ENCODE assay signal across 8 cellular contexts in the genomic region with DNA sequence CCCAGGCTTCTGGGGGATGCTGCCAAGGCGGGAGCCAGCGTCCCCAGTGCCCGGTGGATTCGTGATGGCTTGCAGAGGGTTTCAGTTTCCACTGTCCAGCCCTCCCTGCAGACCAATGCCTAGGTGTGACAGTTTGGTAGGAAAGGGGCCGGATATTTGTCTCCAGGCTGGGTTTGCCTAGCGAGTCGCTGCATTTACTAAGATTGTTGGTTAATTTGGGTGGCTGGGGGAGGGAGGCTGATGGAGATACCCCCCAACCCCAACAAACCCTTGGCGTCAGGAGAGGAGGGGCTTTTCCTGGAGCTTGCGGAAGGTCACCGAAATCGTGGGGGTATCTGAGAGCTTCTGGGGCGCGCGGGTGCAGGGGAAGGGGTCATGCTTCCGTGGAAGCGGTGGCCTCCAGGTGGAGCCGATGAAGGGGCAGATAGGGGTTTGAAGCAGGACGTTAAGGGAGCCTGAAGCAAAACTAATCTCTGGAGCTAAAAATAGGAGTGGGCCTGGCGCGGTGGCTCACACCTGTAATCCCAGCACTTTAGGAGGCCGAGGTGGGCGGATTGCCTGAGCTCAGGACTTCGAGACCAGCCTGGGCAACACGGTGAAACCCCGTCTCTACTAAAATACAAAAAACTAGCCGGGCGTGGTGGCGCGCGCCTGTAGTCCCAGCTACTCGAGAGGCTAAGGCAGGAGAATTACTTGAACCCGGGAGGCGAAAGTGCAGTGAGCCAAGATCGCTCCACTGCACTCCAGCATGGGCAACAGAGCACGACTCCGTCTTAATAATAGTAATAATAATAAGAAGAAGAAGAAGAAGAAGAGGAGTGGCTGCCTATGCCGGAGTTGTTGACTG. TPM values are rescaled to one million over a fixed set of nuclear protein-coding genes. Genes with fewer than 3 reads are reported as not detected.
DNase-seq lines count a peak whose midpoint lies in the region; ATAC-seq, FAIRE-seq and TF ChIP-seq lines count a peak whose summit lies in the region.

No MANE protein-coding gene starts in this region.

- H3K27ac ChIP-seq in iPS DF 6.9 (ENCODE audit: low read length) (no peak overlapping the region), skeletal muscle tissue (ENCODE audit: low read depth, low read length) (peak overlapping the region; percentile 70)

- intact Hi-C loops in activated B cell treated with CpG ODN at 0.5 μM for 24 hours (cut with micrococcal nuclease), result loop anchor here (10.0 kb wide), 1 partner anchor 694 kb away; the partner anchor contains the start of genes CINP and TECPR2

- H3K36me3 Mint-ChIP-seq in activated B cell treated with CpG ODN at 0.5 μM for 24 hours (ENCODE audit: low read depth), result no peaks in the 10 kb centered on the region

- H3K4me1 Mint-ChIP-seq in activated B cell treated with CpG ODN at 0.5 μM for 24 hours, result peaks cover 28% of the 10 kb centered on the region

- POLR2A ChIA-PET in activated B cell treated with CpG ODN at 0.5 μM for 24 hours (lab: Charles Lee), result no interaction called here

- H3K4me3 ChIP-seq in iPS DF 6.9 (ENCODE audit: low read length) (peak overlapping the region; percentile 82; the same call in 1 of the 2 replicates), skeletal muscle tissue (ENCODE audit: low read length in 3 of 3) (peak overlapping the region; percentile 81 to 89 (median 83))

- TF ChIP-seq CTCF in activated B cell treated with CpG ODN at 0.5 μM for 24 hours (IDR thresholded peaks at IDR 0.05), result no peak

- no peaks in the 10 kb centered on the region for H3K9me3 Mint-ChIP-seq in activated B cell treated with CpG ODN at 0.5 μM for 24 hours

- peak overlapping the region; percentile 84 to 92 (median 89) for H3K9ac ChIP-seq in skeletal muscle tissue (ENCODE audit: low read depth in 1 of 3, low read length in 3 of 3)

- H3K27me3 ChIP-seq in iPS DF 6.9 (ENCODE audit: control insufficient read depth, insufficient read depth, low read length), result no peaks in the 10 kb centered on the region
- no peaks in the 10 kb centered on the region for H3K27me3 ChIP-seq in skeletal muscle tissue (ENCODE audit: control insufficient read depth in 3 of 3, insufficient read depth in 3 of 3, low read length in 3 of 3)

- H3K27ac Mint-ChIP-seq in activated B cell treated with CpG ODN at 0.5 μM for 24 hours, result no peak overlapping the region

- CTCF ChIA-PET in activated B cell treated with CpG ODN at 0.5 μM for 24 hours (lab: Charles Lee), result no interaction called here

- DNase-seq in activated B cell treated with CpG ODN at 0.5 μM for 24 hours, result no peak
- DNase-seq in iPS DF 6.9 (ENCODE audit: low read depth, low spot score), result no peak
- DNase-seq in NCI-H2107 (lab: John Stamatoyannopoulos, UW), result no peak
- DNase-seq in NK-92 treated with Interleukin-12 subunit alpha and Interleukin-12 subunit beta, amount 100 ng/mL, for 24 hours (lab: John Stamatoyannopoulos, UW), result no peak
- DNase-seq in H54 (ENCODE audit: insufficient read length, low spot score), result no peak

- FAIRE-seq in H54 (lab: Jason Lieb, UNC), result no peak

- no peaks in the 10 kb centered on the region for H3K9me3 ChIP-seq in iPS DF 6.9 (ENCODE audit: control insufficient read depth, insufficient read depth, low read length)
- no peaks in the 10 kb centered on the region for H3K9me3 ChIP-seq in skeletal muscle tissue (ENCODE audit: control insufficient read depth in 3 of 3, low read length in 3 of 3)

- no CpG with 5 or more reads among the region's 37 CpGs for WGBS in iPS DF 6.9 (ENCODE audit: insufficient coverage, insufficient read length)

- TF ChIP-seq POLR2A in H54 (IDR thresholded peaks at IDR 0.05; ENCODE audit: low read depth, low read length), result no peak

- peaks cover 2% of the 10 kb centered on the region for H3K27me3 Mint-ChIP-seq in activated B cell treated with CpG ODN at 0.5 μM for 24 hours

- ATAC-seq in GM21381 (IDR thresholded peaks at IDR 0.05; ENCODE audit: unreplicated experiment) (peak; percentile 2), activated B cell treated with CpG ODN at 0.5 μM for 24 hours (ENCODE audit: low read depth) (no peak), GM18520 (IDR thresholded peaks at IDR 0.05; ENCODE audit: unreplicated experiment) (no peak)

- H3K4me3 Mint-ChIP-seq in activated B cell treated with CpG ODN at 0.5 μM for 24 hours, result peak overlapping the region; percentile 66

- no peaks in the 10 kb centered on the region for H3K36me3 ChIP-seq in iPS DF 6.9 (ENCODE audit: control insufficient read depth, insufficient read depth, low read length)
- no peaks in the 10 kb centered on the region for H3K36me3 ChIP-seq in skeletal muscle tissue (ENCODE audit: control insufficient read depth in 3 of 3, insufficient read depth in 3 of 3, low read length in 3 of 3)

- H3K4me1 ChIP-seq in iPS DF 6.9 (ENCODE audit: control insufficient read depth, insufficient read depth, low read length), result no peaks in the 10 kb centered on the region; the same call in 1 of the 2 replicates
- H3K4me1 ChIP-seq in skeletal muscle tissue (ENCODE audit: control insufficient read depth in 3 of 3, insufficient read depth in 3 of 3, low read length in 3 of 3), result peaks cover 37 to 40% (median 37%) of the 10 kb centered on the region in 3 donors

RNA-seq across cellular contexts. Expression of gene CDC42BPB, which starts 1.1 kb away (rescaled TPM):
- total RNA-seq in activated B cell treated with CpG ODN at 0.5 μM for 24 hours (34.2 and 38.5 TPM in 2 replicates), skeletal muscle tissue (50.1 TPM)

RNA-seq across cellular contexts. Expression of gene LBHD2, which starts 25.6 kb away (rescaled TPM):
- total RNA-seq in activated B cell treated with CpG ODN at 0.5 μM for 24 hours (not detected in 2 replicates), skeletal muscle tissue (not detected)

RNA-seq across cellular contexts. Expression of gene EXOC3L4, which starts 36.1 kb away (rescaled TPM):
- total RNA-seq in activated B cell treated with CpG ODN at 0.5 μM for 24 hours (not detected in 2 replicates), skeletal muscle tissue (0.52 TPM)
